ENCODE assay signal across 21 cellular contexts in genomic region chr2:128062571-128062970, GRCh38. TPM values are rescaled to one million over a fixed set of nuclear protein-coding genes. Genes with fewer than 3 reads are reported as not detected.
DNase-seq lines count a peak whose midpoint lies in the region; ATAC-seq and TF ChIP-seq lines count a peak whose summit lies in the region.
"Had no signal": no experiment of that assay in that cellular context is flagged by ENCODE, and none has a peak within 500 bp of the region (broad histone marks: within the 10 kb centered on the region; RNA-seq: fewer than 3 reads in every experiment).

No MANE protein-coding gene starts in this region.

- H3K9me3 Mint-ChIP-seq in T-cell, result no peaks in the 10 kb centered on the region
- H3K9me3 Mint-ChIP-seq: CD4-positive, alpha-beta T cell; CD8-positive, alpha-beta T cell had no signal

- no peaks in the 10 kb centered on the region for H3K36me3 ChIP-seq in SJSA1
- no peaks in the 10 kb centered on the region for H3K36me3 ChIP-seq in OCI-LY7 (ENCODE audit: insufficient read depth, low read length)
- H3K36me3 ChIP-seq: BLaER1 treated with 17β-estradiol and CSF1 and Interleukin-3, amounts not matched to agents 10 nM and 100 nM had no signal

- H3K4me3 ChIP-seq in SJSA1, result no peak overlapping the region
- H3K4me3 ChIP-seq in OCI-LY7 (ENCODE audit: low read depth, low read length, poor library complexity, severe bottlenecking), result no peak overlapping the region
- H3K4me3 ChIP-seq: A549; BLaER1 treated with 17β-estradiol and CSF1 and Interleukin-3, amounts not matched to agents 10 nM and 100 nM had no signal

- no peaks in the 10 kb centered on the region for H3K9me2 ChIP-seq in OCI-LY7 (ENCODE audit: insufficient read depth, low read length)

- no peak overlapping the region for H3K27ac ChIP-seq in SJSA1
- H3K27ac ChIP-seq in OCI-LY7 (ENCODE audit: low read depth, low read length, poor library complexity, severe bottlenecking), result no peak overlapping the region
- H3K27ac ChIP-seq: 22Rv1; A549; BLaER1 treated with 17β-estradiol and CSF1 and Interleukin-3, amounts not matched to agents 10 nM and 100 nM; C4-2B had no signal

- H3K27me3 Mint-ChIP-seq in T-cell, result peaks cover 0 to 2% of the 10 kb centered on the region in 2 donors
- H3K27me3 Mint-ChIP-seq: CD4-positive, alpha-beta T cell had no signal

- no peak overlapping the region for H3K4me3 Mint-ChIP-seq in T-cell
- H3K4me3 Mint-ChIP-seq: B cell; CD4-positive, alpha-beta T cell; CD8-positive, alpha-beta T cell had no signal

- no peaks in the 10 kb centered on the region for H3K79me2 ChIP-seq in OCI-LY7 (ENCODE audit: insufficient read depth, low read depth, low read length)

- no peaks in the 10 kb centered on the region for H3K9me3 ChIP-seq in SJSA1 (replicated peaks)
- H3K9me3 ChIP-seq in OCI-LY7 (ENCODE audit: low read length), result no peaks in the 10 kb centered on the region
- H3K9me3 ChIP-seq: A549; BLaER1 treated with 17β-estradiol and CSF1 and Interleukin-3, amounts not matched to agents 10 nM and 100 nM; Caco-2 had no signal

- ATAC-seq in T-cell (replicated peaks in 1 of 4), result no peak
- ATAC-seq: CD8-positive, alpha-beta T cell had no signal

- no peak overlapping the region for H3K27ac Mint-ChIP-seq in T-cell
- H3K27ac Mint-ChIP-seq: B cell; CD4-positive, alpha-beta T cell; CD8-positive, alpha-beta T cell had no signal

- no peaks in the 10 kb centered on the region for H4K20me1 ChIP-seq in OCI-LY7 (ENCODE audit: insufficient read depth, low read length)
- H4K20me1 ChIP-seq: BLaER1 treated with 17β-estradiol and CSF1 and Interleukin-3, amounts not matched to agents 10 nM and 100 nM had no signal

- POLR2A ChIA-PET in T-cell (lab: Charles Lee), result no interaction called here
- POLR2A ChIA-PET in OCI-LY7 (lab: Charles Lee), result interaction anchor here (0.7 kb wide), 1 partner anchor 14 kb away, joined by 3 read pairs; no protein-coding TSS in a partner anchor

- no peak overlapping the region for H3K4me2 ChIP-seq in OCI-LY7 (ENCODE audit: low read length)
- H3K4me2 ChIP-seq: A549; BLaER1 treated with 17β-estradiol and CSF1 and Interleukin-3, amounts not matched to agents 10 nM and 100 nM had no signal

- intact Hi-C loops in OCI-LY7 (cut with micrococcal nuclease; ENCODE audit: unreplicated experiment), result loop anchor here (5.0 kb wide), 1 partner anchor 255 kb away; the partner anchor contains the start of gene HS6ST1

- DNase-seq in NCI-H82 (lab: John Stamatoyannopoulos, UW) (peak; percentile 46), NCI-H82 treated with DMSO at 0.1 percent for 48 hours (lab: John Stamatoyannopoulos, UW; ENCODE audit: unreplicated experiment) (no peak), SJSA1 (ENCODE audit: low read depth in 1 of 2, low spot score in 2 of 2) (peak; percentile 9 to 50), cerebellum (ENCODE audit: low spot score) (peak; percentile 5), T-cell (no peak), OCI-LY7 (ENCODE audit: low spot score) (no peak)
- DNase-seq: AML-193; Caco-2; Calu3; CD4-positive, alpha-beta T cell; CD8-positive, alpha-beta T cell; DMS153; DMS79; DND-41; EL; GF-D8 had no signal

- H3K36me3 Mint-ChIP-seq in T-cell, result no peaks in the 10 kb centered on the region
- H3K36me3 Mint-ChIP-seq: CD8-positive, alpha-beta T cell had no signal

- BruUV-seq in OCI-LY7 (replicated peaks; lab: Mats Ljungman, UMichigan), result no TSS peak

- peaks cover 4% of the 10 kb centered on the region for H3K4me1 ChIP-seq in SJSA1 (replicated peaks)
- H3K4me1 ChIP-seq in OCI-LY7 (ENCODE audit: insufficient read depth, low read length, poor library complexity, severe bottlenecking), result no peaks in the 10 kb centered on the region
- H3K4me1 ChIP-seq: A549 had no signal

- TF ChIP-seq CTCF in OCI-LY7 (conservative IDR thresholded peaks at IDR 0.05; ENCODE audit: low read length), result no peak

- CTCF ChIA-PET in T-cell (lab: Charles Lee), result interaction anchor here (0.6 to 1.5 kb wide), 2 partner anchors 28 to 342 kb away, joined by 5 to 6 read pairs; partner anchors contain the start of gene UGGT1 (in 1 of the 2)
- CTCF ChIA-PET in OCI-LY7 (lab: Charles Lee; ENCODE audit: unreplicated experiment), result no interaction called here

- H3K4me1 Mint-ChIP-seq in T-cell, result no peaks in the 10 kb centered on the region
- H3K4me1 Mint-ChIP-seq: B cell had no signal

- no peak overlapping the region for H2AFZ ChIP-seq in OCI-LY7 (ENCODE audit: low read length)

- no peaks in the 10 kb centered on the region for H3K27me3 ChIP-seq in SJSA1 (replicated peaks)
- H3K27me3 ChIP-seq: BLaER1 treated with 17β-estradiol and CSF1 and Interleukin-3, amounts not matched to agents 10 nM and 100 nM had no signal

RNA-seq across cellular contexts. Expression of gene UGGT1, which starts 28.4 kb away (rescaled TPM):
- total RNA-seq in SJSA1 (2014; rRNA removed; shearing (Covaris generic)), result 71.3 and 78.2 TPM in 2 replicates
- total RNA-seq in cerebellum (48.5 TPM), T-cell (10 to 100 TPM; 46.0 to 50.8 (median 48.4) TPM), OCI-LY7 (2022) (59.1 and 59.5 TPM in 2 replicates)
- 33.2 and 39.7 TPM in 2 replicates for total RNA-seq in OCI-LY7 (2014; rRNA removed; shearing (Covaris generic))

RNA-seq across cellular contexts. Expression of gene SAP130, which starts 34.7 kb away (rescaled TPM):
- total RNA-seq in SJSA1 (2014; rRNA removed; shearing (Covaris generic)), result 10.9 and 11.2 TPM in 2 replicates
- total RNA-seq in cerebellum, result 8.1 TPM
- total RNA-seq in T-cell, result 10 to 100 TPM; 25.3 to 31.2 (median 29.2) TPM
- total RNA-seq in OCI-LY7 (2014; rRNA removed; shearing (Covaris generic)), result 6.7 and 9.6 TPM in 2 replicates
- 31.8 and 37.3 TPM in 2 replicates for total RNA-seq in OCI-LY7 (2022)

Comparison
In these comparisons a context has a peak if more than half of its experiments do, and no peak if none do; other contexts are left out.
1. DNase-seq: peak in NCI-H82 (single experiment), SJSA1 (2 of 2) and cerebellum (single experiment); none in NCI-H82 treated with DMSO at 0.1 percent for 48 hours (single experiment), T-cell (0 of 34) and OCI-LY7 (single experiment).